20 cellular contexts compared by ENCODE assay signal in genomic region chr17:13428611-13429042, GRCh38.
"Had no signal": no experiment of that assay in that cellular context is flagged by ENCODE, and none has a peak within 500 bp of the region (broad histone marks: within the 10 kb centered on the region; RNA-seq: fewer than 3 reads in every experiment).

No MANE protein-coding gene starts in this region.

- H3K4me3 ChIP-seq: heart right ventricle, left ventricle myocardium inferior, pancreas had no signal

- H3K36me3 ChIP-seq: heart right ventricle, left ventricle myocardium inferior, pancreas had no signal

- H3K27ac Mint-ChIP-seq: activated CD8-positive, alpha-beta memory T cell treated with anti-CD3 and anti-CD28 coated beads, Interleukin-2, amount 10 ng/mL, durations not matched to agents 7 days and 5 days; activated naive CD4-positive, alpha-beta T cell treated with anti-CD3 and anti-CD28 coated beads, Interleukin-2, amount 50 U/mL, for 72 hours; activated T-cell treated with anti-CD3 and anti-CD28 coated beads, Interleukin-2, amount 50 U/mL, for 24 hours; memory B cell had no signal

- H3K4me1 Mint-ChIP-seq: activated CD8-positive, alpha-beta memory T cell treated with anti-CD3 and anti-CD28 coated beads, Interleukin-2, amount 10 ng/mL, durations not matched to agents 7 days and 5 days; memory B cell had no signal

- H3K27me3 ChIP-seq: heart right ventricle, pancreas had no signal

- FAIRE-seq: kidney, pancreas had no signal

- H3K27me3 Mint-ChIP-seq: activated CD8-positive, alpha-beta memory T cell treated with anti-CD3 and anti-CD28 coated beads, Interleukin-2, amount 10 ng/mL, durations not matched to agents 7 days and 5 days; activated T-cell treated with anti-CD3 and anti-CD28 coated beads, Interleukin-2, amount 50 U/mL, for 24 hours; memory B cell had no signal

- H3K36me3 Mint-ChIP-seq: activated CD8-positive, alpha-beta memory T cell treated with anti-CD3 and anti-CD28 coated beads, Interleukin-2, amount 10 ng/mL, durations not matched to agents 7 days and 5 days; activated naive CD4-positive, alpha-beta T cell treated with anti-CD3 and anti-CD28 coated beads, Interleukin-2, amount 50 U/mL, for 72 hours; memory B cell had no signal

- H3K4me3 Mint-ChIP-seq: activated CD8-positive, alpha-beta memory T cell treated with anti-CD3 and anti-CD28 coated beads, Interleukin-2, amount 10 ng/mL, durations not matched to agents 7 days and 5 days; activated T-cell treated with anti-CD3 and anti-CD28 coated beads, Interleukin-2, amount 50 U/mL, for 24 hours; memory B cell; neural crest cell had no signal

- DNase-seq: activated CD4-positive, alpha-beta T cell treated with anti-CD3 and anti-CD28 coated beads, Interleukin-2, amount 50 U/mL, for 1 hour; activated CD4-positive, CD25-positive, alpha-beta regulatory T cell; activated CD8-positive, alpha-beta memory T cell treated with anti-CD3 and anti-CD28 coated beads, Interleukin-2, amount 10 ng/mL, durations not matched to agents 7 days and 5 days; activated effector memory CD4-positive, alpha-beta T cell treated with Interleukin-2 at 50 U/mL for 16 hours; activated T-cell treated with anti-CD3 and anti-CD28 coated beads, Interleukin-2, amount 50 U/mL, for 24 hours; amygdala; cerebellar nuclear complex; dermis blood vessel endothelial cell; erythroblast; foreskin melanocyte; heart right ventricle; kidney; left ventricle myocardium inferior; pancreas; stimulated activated CD4-positive, alpha-beta T cell treated with anti-CD3 and anti-CD28 coated beads, Interleukin-4, amount 100 ng/mL, for 1 hour; stimulated activated CD8-positive, alpha-beta memory T cell treated with anti-CD3 and anti-CD28 coated beads, Interleukin-4, amount 100 ng/mL, for 48 hours; stimulated activated naive CD8-positive, alpha-beta T cell treated with anti-CD3 and anti-CD28 coated beads, Interleukin-15, Interleukin-2, amounts not matched to agents 100 U/mL and 50 U/mL, for 24 hours had no signal

- H3K27ac ChIP-seq: heart right ventricle, left ventricle myocardium inferior, pancreas had no signal

- H3K9me3 Mint-ChIP-seq: activated naive CD4-positive, alpha-beta T cell treated with anti-CD3 and anti-CD28 coated beads, Interleukin-2, amount 50 U/mL, for 72 hours; activated T-cell treated with anti-CD3 and anti-CD28 coated beads, Interleukin-2, amount 50 U/mL, for 24 hours; neural crest cell had no signal
